10 cellular contexts compared by ENCODE assay signal in genomic region chrX:26918633-26919032, GRCh38.
A peak's percentile ranks its signal among the peaks of the same experiment; 100 is the strongest.
DNase-seq lines count a peak whose midpoint lies in the region; ATAC-seq and TF ChIP-seq lines count a peak whose summit lies in the region.
"Had no signal": no experiment of that assay in that cellular context is flagged by ENCODE, and none has a peak within 500 bp of the region (broad histone marks: within the 10 kb centered on the region; RNA-seq: fewer than 3 reads in every experiment).

No MANE protein-coding gene starts in this region.

- no peaks in the 10 kb centered on the region for H3K9me3 ChIP-seq in upper lobe of left lung

- 20 to 34% methylated on average over 1 to 4 of the region's 4 CpGs for WGBS in upper lobe of left lung, 2 donors

- H3K4me3 ChIP-seq in fibroblast of villous mesenchyme (ENCODE audit: low read depth, low read length) = no peak overlapping the region
- no peak overlapping the region for H3K4me3 ChIP-seq in upper lobe of left lung

- no peak for TF ChIP-seq EP300 in upper lobe of left lung (IDR thresholded peaks at IDR 0.05)

- no peak for TF ChIP-seq POLR2A in upper lobe of left lung (IDR thresholded peaks at IDR 0.05)

- H3K27ac ChIP-seq in upper lobe of left lung = no peak overlapping the region

- DNase-seq in Ammon's horn (ENCODE audit: low spot score) = peak; percentile 1
- DNase-seq in NCI-H82 (lab: John Stamatoyannopoulos, UW) = peak; percentile 75
- DNase-seq in fibroblast of villous mesenchyme (ENCODE audit: low read depth) = no peak
- DNase-seq in putamen (ENCODE audit: low spot score) = no peak
- no peak for DNase-seq in NCI-H1436 treated with DMSO at 0.1 percent for 48 hours (lab: John Stamatoyannopoulos, UW)
- no peak for DNase-seq in upper lobe of left lung
- DNase-seq: activated T-cell treated with anti-CD3 and anti-CD28 coated beads, Interleukin-2, amount 50 U/mL, for 4 hours; NCI-H2029 treated with DMSO at 0.1 percent for 48 hours had no signal

- H3K36me3 ChIP-seq in upper lobe of left lung = no peaks in the 10 kb centered on the region

- no peaks in the 10 kb centered on the region for H3K27me3 ChIP-seq in upper lobe of left lung

- ATAC-seq in GM19395 (IDR thresholded peaks at IDR 0.05; ENCODE audit: unreplicated experiment) (peak; percentile 65), GM21381 (IDR thresholded peaks at IDR 0.05; ENCODE audit: unreplicated experiment) (no peak), upper lobe of left lung (ENCODE audit: low FRiP score in 2 of 2) (no peak)
- ATAC-seq: activated T-cell treated with anti-CD3 and anti-CD28 coated beads, Interleukin-2, amount 50 U/mL, for 4 hours had no signal

- H3K4me1 ChIP-seq in upper lobe of left lung = no peaks in the 10 kb centered on the region

- TF ChIP-seq CTCF in fibroblast of villous mesenchyme (IDR thresholded peaks at IDR 0.05; ENCODE audit: insufficient read depth, low read depth, low read length) = peak; percentile 26
- no peak for TF ChIP-seq CTCF in upper lobe of left lung (IDR thresholded peaks at IDR 0.05)

Comparison
In these comparisons a context has a peak if more than half of its experiments do, and no peak if none do; other contexts are left out.
1. DNase-seq: peak in Ammon's horn (single experiment) and NCI-H82 (single experiment); none in fibroblast of villous mesenchyme (single experiment), putamen (single experiment), NCI-H1436 treated with DMSO at 0.1 percent for 48 hours (single experiment) and upper lobe of left lung (0 of 2).